ENCODE assay signal across 1 cellular context in genomic region chr12:50248406-50248805, GRCh38.
TF ChIP-seq lines count a peak whose summit lies in the region.

No MANE protein-coding gene starts in this region.

TF ChIP-seq in GM12878, 131 proteins besides CTCF, POLR2A, EP300 and RAD21 (continued from another document):
- TF ChIP-seq ZNF384 (IDR thresholded peaks at IDR 0.05; ENCODE audit: borderline replicate concordance, low read depth, low read length) = no peak
